Comparison of ENCODE assay signal across 15 cellular contexts in genomic region chr5:37086466-37087178, GRCh38.
A peak's percentile ranks its signal among the peaks of the same experiment; 100 is the strongest.
DNase-seq lines count a peak whose midpoint lies in the region; TF ChIP-seq lines count a peak whose summit lies in the region.
"Had no signal": no experiment of that assay in that cellular context is flagged by ENCODE, and none has a peak within 500 bp of the region (broad histone marks: within the 10 kb centered on the region; RNA-seq: fewer than 3 reads in every experiment).

No MANE protein-coding gene starts in this region.

- no peaks in the 10 kb centered on the region for H3K36me3 ChIP-seq in hepatocyte (replicated peaks; ENCODE audit: insufficient read depth, low read depth)

- no peaks in the 10 kb centered on the region for H3K4me1 ChIP-seq in hepatocyte (ENCODE audit: insufficient read depth)
- H3K4me1 ChIP-seq: A549 had no signal

- no peaks in the 10 kb centered on the region for H3K27me3 ChIP-seq in hepatocyte
- H3K27me3 ChIP-seq: dorsolateral prefrontal cortex had no signal

- DNase-seq in NCI-H2081 (lab: John Stamatoyannopoulos, UW) (peak; percentile 1 to 50), NCI-H2081 treated with DMSO at 0.1 percent for 48 hours (lab: John Stamatoyannopoulos, UW) (no peak), T1000 (lab: John Stamatoyannopoulos, UW) (peak; percentile 51), hepatocyte (ENCODE audit: low spot score) (peak; percentile 17), stromal cell of bone marrow (ENCODE audit: low read depth) (peak; percentile 8), NCI-H526 (lab: John Stamatoyannopoulos, UW) (no peak), medulla oblongata (ENCODE audit: extremely low spot score) (no peak)
- DNase-seq in stimulated activated CD4-positive, alpha-beta T cell treated with anti-CD3 and anti-CD28 coated beads, Interleukin-15, amount 100 ng/mL, for 24 hours = no peak
- DNase-seq: activated naive CD4-positive, alpha-beta T cell treated with anti-CD3 and anti-CD28 coated beads, Interleukin-2, amount 50 U/mL, for 16 hours; DMS153; dorsolateral prefrontal cortex; hippocampal formation; NCI-H187 had no signal

- no peaks in the 10 kb centered on the region for H3K9me2 ChIP-seq in hepatocyte (replicated peaks; ENCODE audit: insufficient read depth)

- no peaks in the 10 kb centered on the region for H3K79me2 ChIP-seq in hepatocyte

- TF ChIP-seq CTCF in hepatocyte (IDR thresholded peaks at IDR 0.05; ENCODE audit: poor library complexity) = no peak

- H3K27ac ChIP-seq in hepatocyte = peak overlapping the region; percentile 3
- H3K27ac ChIP-seq: A549, dorsolateral prefrontal cortex, thoracic aorta had no signal

- WGBS in hepatocyte (ENCODE audit: low lambda C conversion rate, missing lambda C conversion rate) = 62% methylated on average over 12 of the region's 12 CpGs

- no peak overlapping the region for H2AFZ ChIP-seq in hepatocyte

- no peak overlapping the region for H3K4me2 ChIP-seq in hepatocyte
- H3K4me2 ChIP-seq: A549 had no signal

- H3K9me3 ChIP-seq in hepatocyte (ENCODE audit: low read depth) = no peaks in the 10 kb centered on the region
- H3K9me3 ChIP-seq: A549, thoracic aorta had no signal

- no peak overlapping the region for H3K4me3 ChIP-seq in hepatocyte
- H3K4me3 ChIP-seq: A549, dorsolateral prefrontal cortex, thoracic aorta had no signal

- no peaks in the 10 kb centered on the region for H4K20me1 ChIP-seq in hepatocyte (ENCODE audit: insufficient read depth, poor library complexity, severe bottlenecking)

Comparison
In these comparisons a context has a peak if more than half of its experiments do, and no peak if none do; other contexts are left out.
1. DNase-seq: peak in NCI-H2081 (2 of 2), T1000 (single experiment), hepatocyte (single experiment) and stromal cell of bone marrow (single experiment); none in NCI-H2081 treated with DMSO at 0.1 percent for 48 hours (single experiment), NCI-H526 (0 of 2), stimulated activated CD4-positive, alpha-beta T cell treated with anti-CD3 and anti-CD28 coated beads, Interleukin-15, amount 100 ng/mL, for 24 hours (single experiment) and medulla oblongata (single experiment).